16 cellular contexts compared by ENCODE assay signal in the genomic region with DNA sequence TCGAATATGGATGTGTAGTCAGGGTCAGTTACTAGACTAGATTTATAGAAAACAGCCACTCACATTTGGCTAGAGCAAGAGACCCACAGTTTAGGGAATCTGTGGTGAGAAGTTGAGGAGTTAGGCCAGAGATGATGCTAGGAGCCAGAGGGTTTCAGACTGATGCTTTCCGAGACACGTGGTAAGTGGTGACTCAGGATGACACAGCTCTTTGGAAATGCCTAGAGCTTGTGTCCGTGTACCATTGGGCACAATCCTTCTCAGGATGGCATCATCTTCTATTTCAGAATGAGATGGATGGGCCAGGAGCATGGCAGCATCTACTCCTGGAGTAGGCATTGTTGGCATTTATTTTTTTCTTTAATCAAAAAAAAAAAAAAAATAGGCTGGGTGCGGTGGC. TPM values are rescaled to one million over a fixed set of nuclear protein-coding genes. Genes with fewer than 3 reads are reported as not detected.
A peak's percentile ranks its signal among the peaks of the same experiment; 100 is the strongest.
DNase-seq lines count a peak whose midpoint lies in the region; TF ChIP-seq lines count a peak whose summit lies in the region.
"Had no signal": no experiment of that assay in that cellular context is flagged by ENCODE, and none has a peak within 500 bp of the region (broad histone marks: within the 10 kb centered on the region; RNA-seq: fewer than 3 reads in every experiment).

No MANE protein-coding gene starts in this region.

- H3K4me3 ChIP-seq in OCI-LY7 (ENCODE audit: low read depth, low read length, poor library complexity, severe bottlenecking) = no peak overlapping the region
- H3K4me3 ChIP-seq: SK-N-MC had no signal

- no peaks in the 10 kb centered on the region for H3K79me2 ChIP-seq in OCI-LY7 (ENCODE audit: insufficient read depth, low read depth, low read length)

- no peak for TF ChIP-seq CTCF in OCI-LY7 (conservative IDR thresholded peaks at IDR 0.05; ENCODE audit: low read length)

- CTCF ChIA-PET in OCI-LY7 (lab: Charles Lee; ENCODE audit: unreplicated experiment) = no interaction called here
- CTCF ChIA-PET in activated CD4-positive, alpha-beta memory T cell treated with anti-CD3 and anti-CD28 coated beads for 36 hours (lab: Charles Lee) = no interaction called here

- DNase-seq in ACHN = peak; percentile 33
- DNase-seq in HS-5 (ENCODE audit: low read depth) = peak; percentile 74
- peak; percentile 54 for DNase-seq in amniotic epithelial cell (ENCODE audit: low read depth)
- peak; percentile 37 for DNase-seq in fibroblast of the conjunctiva (ENCODE audit: low read depth)
- DNase-seq in OCI-LY7 (ENCODE audit: low spot score) = no peak
- DNase-seq in nucleus accumbens (lab: John Stamatoyannopoulos, UW) = no peak
- DNase-seq in activated CD4-positive, alpha-beta memory T cell treated with anti-CD3 and anti-CD28 coated beads for 36 hours = no peak
- no peak for DNase-seq in stimulated activated naive CD4-positive, alpha-beta T cell treated with Interleukin-2 at 50 U/mL for 16 hours (lab: John Stamatoyannopoulos, UW)
- DNase-seq: activated CD8-positive, alpha-beta memory T cell treated with anti-CD3 and anti-CD28 coated beads, Interleukin-2, amount 10 ng/mL, durations not matched to agents 7 days and 5 days; activated naive CD4-positive, alpha-beta T cell treated with anti-CD3 and anti-CD28 coated beads, Interleukin-2, amount 50 U/mL, for 16 hours; DMS79; erythroblast; NCI-H2171 had no signal

- no peaks in the 10 kb centered on the region for H3K9me2 ChIP-seq in OCI-LY7 (ENCODE audit: insufficient read depth, low read length)

- no peaks in the 10 kb centered on the region for H3K9me3 ChIP-seq in OCI-LY7 (ENCODE audit: low read length)

- no TSS peak for BruUV-seq in OCI-LY7 (replicated peaks; lab: Mats Ljungman, UMichigan)

- POLR2A ChIA-PET in OCI-LY7 (lab: Charles Lee) = interaction anchor here (0.7 kb wide), 3 partner anchors 18 to 186 kb away, joined by 3 read pairs; no protein-coding TSS in a partner anchor
- POLR2A ChIA-PET in activated CD4-positive, alpha-beta memory T cell treated with anti-CD3 and anti-CD28 coated beads for 36 hours (lab: Charles Lee) = no interaction called here

- no peak overlapping the region for H3K4me3 Mint-ChIP-seq in activated CD4-positive, alpha-beta memory T cell treated with anti-CD3 and anti-CD28 coated beads for 36 hours
- H3K4me3 Mint-ChIP-seq: activated CD8-positive, alpha-beta memory T cell treated with anti-CD3 and anti-CD28 coated beads, Interleukin-2, amount 10 ng/mL, durations not matched to agents 7 days and 5 days; B cell; WTC11 had no signal

- no peak overlapping the region for H3K27ac Mint-ChIP-seq in activated CD4-positive, alpha-beta memory T cell treated with anti-CD3 and anti-CD28 coated beads for 36 hours
- H3K27ac Mint-ChIP-seq: activated CD8-positive, alpha-beta memory T cell treated with anti-CD3 and anti-CD28 coated beads, Interleukin-2, amount 10 ng/mL, durations not matched to agents 7 days and 5 days; B cell; WTC11 had no signal

- no peaks in the 10 kb centered on the region for H3K9me3 Mint-ChIP-seq in activated CD4-positive, alpha-beta memory T cell treated with anti-CD3 and anti-CD28 coated beads for 36 hours

- H4K20me1 ChIP-seq in OCI-LY7 (ENCODE audit: insufficient read depth, low read length) = no peaks in the 10 kb centered on the region

- H3K4me1 Mint-ChIP-seq in activated CD4-positive, alpha-beta memory T cell treated with anti-CD3 and anti-CD28 coated beads for 36 hours (ENCODE audit: low read depth) = no peaks in the 10 kb centered on the region
- H3K4me1 Mint-ChIP-seq: activated CD8-positive, alpha-beta memory T cell treated with anti-CD3 and anti-CD28 coated beads, Interleukin-2, amount 10 ng/mL, durations not matched to agents 7 days and 5 days; B cell had no signal

- in situ Hi-C loops in ACHN (cut with HindIII; ENCODE audit: low pct_ligation_motif_present, low pct_unique_long_range_greater_than_20kb, low sequenced_read_pairs) = no loop called here

- no peak overlapping the region for H3K4me2 ChIP-seq in OCI-LY7 (ENCODE audit: low read length)

- no peaks in the 10 kb centered on the region for H3K4me1 ChIP-seq in OCI-LY7 (ENCODE audit: insufficient read depth, low read length, poor library complexity, severe bottlenecking)

- H2AFZ ChIP-seq in OCI-LY7 (ENCODE audit: low read length) = no peak overlapping the region

- H3K36me3 ChIP-seq in OCI-LY7 (ENCODE audit: insufficient read depth, low read length) = no peaks in the 10 kb centered on the region

- intact Hi-C loops in OCI-LY7 (cut with micrococcal nuclease; ENCODE audit: unreplicated experiment) = no loop called here
- intact Hi-C loops in activated CD4-positive, alpha-beta memory T cell treated with anti-CD3 and anti-CD28 coated beads for 36 hours (cut with micrococcal nuclease) = no loop called here

- no peak overlapping the region for H3K27ac ChIP-seq in OCI-LY7 (ENCODE audit: low read depth, low read length, poor library complexity, severe bottlenecking)
- H3K27ac ChIP-seq: SK-N-MC had no signal

- no peaks in the 10 kb centered on the region for H3K27me3 Mint-ChIP-seq in activated CD4-positive, alpha-beta memory T cell treated with anti-CD3 and anti-CD28 coated beads for 36 hours
- H3K27me3 Mint-ChIP-seq: activated CD8-positive, alpha-beta memory T cell treated with anti-CD3 and anti-CD28 coated beads, Interleukin-2, amount 10 ng/mL, durations not matched to agents 7 days and 5 days had no signal

- no peaks in the 10 kb centered on the region for H3K36me3 Mint-ChIP-seq in activated CD4-positive, alpha-beta memory T cell treated with anti-CD3 and anti-CD28 coated beads for 36 hours
- H3K36me3 Mint-ChIP-seq: activated CD8-positive, alpha-beta memory T cell treated with anti-CD3 and anti-CD28 coated beads, Interleukin-2, amount 10 ng/mL, durations not matched to agents 7 days and 5 days had no signal

RNA-seq across cellular contexts. Expression of a gene that starts 28.5 kb away (rescaled TPM):
- total RNA-seq in OCI-LY7 (2014; rRNA removed; shearing (Covaris generic)) = 0.10 and 0.13 TPM in 2 replicates
- total RNA-seq in OCI-LY7 (2022) = 0.42 and 0.70 TPM in 2 replicates
- under 1 TPM in 1 of 2 experiments, not detected in 1; 0.10 TPM for total RNA-seq in activated CD4-positive, alpha-beta memory T cell treated with anti-CD3 and anti-CD28 coated beads for 36 hours

Comparison
In these comparisons a context has a peak if more than half of its experiments do, and no peak if none do; other contexts are left out.
1. DNase-seq: peak in ACHN (single experiment), HS-5 (single experiment), amniotic epithelial cell (single experiment) and fibroblast of the conjunctiva (single experiment); none in OCI-LY7 (single experiment), nucleus accumbens (0 of 56), activated CD4-positive, alpha-beta memory T cell treated with anti-CD3 and anti-CD28 coated beads for 36 hours (single experiment) and stimulated activated naive CD4-positive, alpha-beta T cell treated with Interleukin-2 at 50 U/mL for 16 hours (single experiment).